In genomic region chr19:50147462-50148423, GRCh38 we compare ENCODE assay signal across 8 cellular contexts. TPM values are rescaled to one million over a fixed set of nuclear protein-coding genes. Genes with fewer than 3 reads are reported as not detected.
A peak's percentile ranks its signal among the peaks of the same experiment; 100 is the strongest.
DNase-seq lines count a peak whose midpoint lies in the region; ATAC-seq and TF ChIP-seq lines count a peak whose summit lies in the region.

No MANE protein-coding gene starts in this region.

- H3K4me3 ChIP-seq in kidney epithelial cell (ENCODE audit: low read depth, low read length) = peak overlapping the region; percentile 46

- peak; percentile 62 for TF ChIP-seq CTCF in kidney epithelial cell (IDR thresholded peaks at IDR 0.05; ENCODE audit: insufficient read depth, low read length, poor library complexity, severe bottlenecking)

- POLR2A ChIA-PET in activated CD4-positive, alpha-beta T cell treated with anti-CD3 and anti-CD28 coated beads for 36 hours (lab: Charles Lee) = no interaction called here

- peaks cover 7% of the 10 kb centered on the region for H3K4me1 Mint-ChIP-seq in activated CD4-positive, alpha-beta T cell treated with anti-CD3 and anti-CD28 coated beads for 36 hours

- no peak overlapping the region for H3K27ac Mint-ChIP-seq in activated CD4-positive, alpha-beta T cell treated with anti-CD3 and anti-CD28 coated beads for 36 hours

- peak overlapping the region; percentile 69 for H3K4me3 Mint-ChIP-seq in activated CD4-positive, alpha-beta T cell treated with anti-CD3 and anti-CD28 coated beads for 36 hours

- no peaks in the 10 kb centered on the region for H3K36me3 ChIP-seq in kidney epithelial cell (ENCODE audit: control insufficient read depth, insufficient read depth, low read length)

- CTCF ChIA-PET in activated CD4-positive, alpha-beta T cell treated with anti-CD3 and anti-CD28 coated beads for 36 hours (lab: Charles Lee) = interaction anchor here (0.6 to 6.8 kb wide), 6 partner anchors 12 to 409 kb away, joined by 3 to 48 read pairs (median 4); no protein-coding TSS in a partner anchor

- peaks cover 2% of the 10 kb centered on the region for H3K9me3 Mint-ChIP-seq in activated CD4-positive, alpha-beta T cell treated with anti-CD3 and anti-CD28 coated beads for 36 hours (ENCODE audit: low read depth)

- intact Hi-C loops in activated CD4-positive, alpha-beta T cell treated with anti-CD3 and anti-CD28 coated beads for 36 hours (cut with DNase I, micrococcal nuclease) = no loop called here

- H3K27me3 Mint-ChIP-seq in activated CD4-positive, alpha-beta T cell treated with anti-CD3 and anti-CD28 coated beads for 36 hours = peaks cover 14% of the 10 kb centered on the region

- peak; percentile 97 for ATAC-seq in activated CD4-positive, alpha-beta T cell treated with anti-CD3 and anti-CD28 coated beads for 36 hours
- no peak for ATAC-seq in GM18861 (IDR thresholded peaks at IDR 0.05; ENCODE audit: unreplicated experiment)

- no peaks in the 10 kb centered on the region for H3K36me3 Mint-ChIP-seq in activated CD4-positive, alpha-beta T cell treated with anti-CD3 and anti-CD28 coated beads for 36 hours (ENCODE audit: low read depth)

- in situ Hi-C loops in ACHN (cut with HindIII; ENCODE audit: low pct_ligation_motif_present, low pct_unique_long_range_greater_than_20kb, low sequenced_read_pairs) = no loop called here

- no peaks in the 10 kb centered on the region for H3K27me3 ChIP-seq in kidney epithelial cell (ENCODE audit: control insufficient read depth, insufficient read depth, low read length)

- peak; percentile 72 for DNase-seq in ACHN
- peak; percentile 20 for DNase-seq in GOT3 (lab: John Stamatoyannopoulos, UW)
- peak; percentile 94 for DNase-seq in NCI-H2196 treated with DMSO at 0.1 percent for 48 hours (lab: John Stamatoyannopoulos, UW; ENCODE audit: unreplicated experiment)
- DNase-seq in activated CD4-positive, alpha-beta T cell treated with anti-CD3 and anti-CD28 coated beads for 36 hours = peak; percentile 81
- DNase-seq in cerebellum (ENCODE audit: low spot score) = peak; percentile 94
- DNase-seq in kidney epithelial cell (ENCODE audit: low read depth) = peak; percentile 70
- DNase-seq in stimulated activated CD4-positive, alpha-beta T cell treated with anti-CD3 and anti-CD28 coated beads, Interleukin-12 subunit alpha, Interleukin-12 subunit beta, amount 100 ng/mL, for 48 hours (ENCODE audit: low read depth in 2 of 3, low spot score in 1 of 3) = peak; percentile 55 to 58 (median 55)

RNA-seq across cellular contexts. Expression of gene IZUMO2, which starts 15.3 kb away (rescaled TPM):
- not detected for total RNA-seq in activated CD4-positive, alpha-beta T cell treated with anti-CD3 and anti-CD28 coated beads for 36 hours
- not detected for total RNA-seq in cerebellum
- total RNA-seq in kidney epithelial cell = not detected in 2 replicates

RNA-seq across cellular contexts. Expression of gene MYH14, which starts 55.7 kb away (rescaled TPM):
- not detected for total RNA-seq in activated CD4-positive, alpha-beta T cell treated with anti-CD3 and anti-CD28 coated beads for 36 hours
- total RNA-seq in cerebellum = 2.6 TPM
- 87.8 and 96.0 TPM in 2 replicates for total RNA-seq in kidney epithelial cell

Comparison
In these comparisons a context has a peak if more than half of its experiments do, and no peak if none do; other contexts are left out.
1. DNase-seq: peak in every context shown above with its lines; median percentile 94 in NCI-H2196 treated with DMSO at 0.1 percent for 48 hours; 94 in cerebellum; 81 in activated CD4-positive, alpha-beta T cell treated with anti-CD3 and anti-CD28 coated beads for 36 hours; 72 in ACHN; 70 in kidney epithelial cell; 55 in stimulated activated CD4-positive, alpha-beta T cell treated with anti-CD3 and anti-CD28 coated beads, Interleukin-12 subunit alpha, Interleukin-12 subunit beta, amount 100 ng/mL, for 48 hours; 20 in GOT3.
2. RNA of gene MYH14, which starts 55.7 kb away (total RNA-seq): 87.8 to 96.0 TPM in kidney epithelial cell; 2.6 TPM in cerebellum (single experiment) and not detected in activated CD4-positive, alpha-beta T cell treated with anti-CD3 and anti-CD28 coated beads for 36 hours; every median in the first group is over 10 times any median in the second.